In the genomic region with DNA sequence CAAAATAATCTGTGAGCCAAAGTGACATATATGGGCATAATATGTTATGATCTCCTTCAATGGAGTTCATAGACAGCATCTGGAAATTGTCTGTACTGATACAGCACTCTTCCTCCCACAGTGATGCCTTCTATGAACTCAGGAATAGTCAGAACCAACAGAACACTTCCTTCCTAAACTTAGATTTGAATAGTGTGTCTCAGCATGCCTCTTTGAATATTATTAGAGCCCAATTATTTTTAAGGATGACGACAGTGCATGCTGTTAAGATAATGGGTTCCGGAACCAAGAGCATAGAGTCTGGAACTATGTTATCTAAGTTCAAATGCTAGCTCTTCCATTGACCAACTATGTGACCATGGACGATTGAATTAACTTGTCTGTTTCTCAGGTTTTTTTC, we compare ENCODE assay signal across 19 cellular contexts.
DNase-seq lines count a peak whose midpoint lies in the region; ATAC-seq, FAIRE-seq and TF ChIP-seq lines count a peak whose summit lies in the region.
"Had no signal": no experiment of that assay in that cellular context is flagged by ENCODE, and none has a peak within 500 bp of the region (broad histone marks: within the 10 kb centered on the region; RNA-seq: fewer than 3 reads in every experiment).

No MANE protein-coding gene starts in this region.

- no peak overlapping the region for H3K4me2 ChIP-seq in HepG2 (ENCODE audit: low read depth, low read length)
- H3K4me2 ChIP-seq: A549, BLaER1 had no signal

- H3K27ac ChIP-seq in heart left ventricle = peak overlapping the region in 5 of 12 donors; percentile 28 to 82 (median 52)
- H3K27ac ChIP-seq in liver (ENCODE audit: low read depth in 1 of 2, low read length in 2 of 2) = no peak overlapping the region
- H3K27ac ChIP-seq in HepG2 (ENCODE audit: extremely low read length, insufficient read depth, low read length) = no peak overlapping the region
- H3K27ac ChIP-seq: 22Rv1, A549, BLaER1, GM23248 had no signal

- peaks cover 0 to 19% (median 0%) of the 10 kb centered on the region in 12 donors for H3K9me3 ChIP-seq in heart left ventricle
- H3K9me3 ChIP-seq in liver (ENCODE audit: control insufficient read depth in 4 of 4, low read length in 3 of 4) = no peaks in the 10 kb centered on the region
- H3K9me3 ChIP-seq in HepG2 (ENCODE audit: low read length) = no peaks in the 10 kb centered on the region
- H3K9me3 ChIP-seq: BLaER1 had no signal

- no peaks in the 10 kb centered on the region for H4K20me1 ChIP-seq in HepG2 (ENCODE audit: insufficient read depth, low read length)
- H4K20me1 ChIP-seq: BLaER1 had no signal

- POLR2A ChIA-PET in HepG2 (lab: Yijun Ruan, JAX) = no interaction called here
- POLR2A ChIA-PET in activated CD8-positive, alpha-beta T cell treated with anti-CD3 and anti-CD28 coated beads, Interleukin-2, amount 10 ng/mL, durations not matched to agents 7 days and 5 days (lab: Charles Lee) = no interaction called here

- ATAC-seq in heart left ventricle (peak; percentile 92 to 96 (median 94)), HepG2 (no peak)
- ATAC-seq in activated CD8-positive, alpha-beta T cell treated with anti-CD3 and anti-CD28 coated beads, Interleukin-2, amount 10 ng/mL, durations not matched to agents 7 days and 5 days = no peak
- ATAC-seq: A549 had no signal

- H3K4me1 ChIP-seq in heart left ventricle = peaks cover 0 to 20% (median 0%) of the 10 kb centered on the region in 12 donors
- H3K4me1 ChIP-seq in liver (ENCODE audit: control insufficient read depth in 4 of 4, insufficient read depth in 4 of 4, low read length in 3 of 4) = no peaks in the 10 kb centered on the region
- H3K4me1 ChIP-seq in HepG2 (ENCODE audit: insufficient read depth, low read length) = no peaks in the 10 kb centered on the region
- H3K4me1 ChIP-seq: A549, BLaER1 had no signal

- intact Hi-C loops in heart left ventricle (cut with DNase I) = loop anchor here in 3 of 10 donors (10.0 kb wide), 3 partner anchors 241 to 491 kb away; a partner anchor contains a TSS
- intact Hi-C loops in cardiac septum (cut with DNase I) = loop anchor here (5.0 to 10.0 kb wide), 2 partner anchors 234 to 391 kb away; a partner anchor contains a TSS
- intact Hi-C loops in HepG2 (cut with micrococcal nuclease; ENCODE audit: unreplicated experiment) = no loop called here

- H2AFZ ChIP-seq in HepG2 (ENCODE audit: low read length) = no peak overlapping the region
- H2AFZ ChIP-seq: GM23248 had no signal

- H3K79me2 ChIP-seq in HepG2 (ENCODE audit: insufficient read depth, low read length) = no peaks in the 10 kb centered on the region

- peak overlapping the region; percentile 54 for H3K27ac Mint-ChIP-seq in neural crest cell (ENCODE audit: unreplicated experiment)
- no peak overlapping the region for H3K27ac Mint-ChIP-seq in activated CD8-positive, alpha-beta T cell treated with anti-CD3 and anti-CD28 coated beads, Interleukin-2, amount 10 ng/mL, durations not matched to agents 7 days and 5 days
- H3K27ac Mint-ChIP-seq: CD14-positive monocyte; CD4-positive, alpha-beta memory T cell had no signal

- no peaks in the 10 kb centered on the region for H3K36me3 ChIP-seq in heart left ventricle
- no peaks in the 10 kb centered on the region for H3K36me3 ChIP-seq in liver (ENCODE audit: control insufficient read depth in 4 of 4, insufficient read depth in 3 of 4, low read depth in 1 of 4, low read length in 3 of 4)
- H3K36me3 ChIP-seq in HepG2 (replicated peaks in 1 of 2; ENCODE audit: control insufficient read depth in 1 of 2, insufficient read depth in 2 of 2, low read length in 2 of 2) = no peaks in the 10 kb centered on the region
- H3K36me3 ChIP-seq: BLaER1, HAP-1 had no signal

- no peaks in the 10 kb centered on the region for H3K36me3 Mint-ChIP-seq in neural crest cell (ENCODE audit: low read depth)
- no peaks in the 10 kb centered on the region for H3K36me3 Mint-ChIP-seq in activated CD8-positive, alpha-beta T cell treated with anti-CD3 and anti-CD28 coated beads, Interleukin-2, amount 10 ng/mL, durations not matched to agents 7 days and 5 days (ENCODE audit: low read depth)
- H3K36me3 Mint-ChIP-seq: CD14-positive monocyte; CD4-positive, alpha-beta memory T cell had no signal

- H3K27me3 ChIP-seq in heart left ventricle = no peaks in the 10 kb centered on the region
- H3K27me3 ChIP-seq in liver (ENCODE audit: control insufficient read depth in 4 of 4, insufficient read depth in 4 of 4, low read length in 3 of 4) = no peaks in the 10 kb centered on the region
- H3K27me3 ChIP-seq in HepG2 (ENCODE audit: control insufficient read depth in 1 of 2, insufficient read depth in 2 of 2, low read length in 2 of 2) = no peaks in the 10 kb centered on the region
- H3K27me3 ChIP-seq: BLaER1 had no signal

- H3K9me3 Mint-ChIP-seq in neural crest cell = peaks cover 4% of the 10 kb centered on the region
- no peaks in the 10 kb centered on the region for H3K9me3 Mint-ChIP-seq in activated CD8-positive, alpha-beta T cell treated with anti-CD3 and anti-CD28 coated beads, Interleukin-2, amount 10 ng/mL, durations not matched to agents 7 days and 5 days (ENCODE audit: insufficient read depth)

- H3K9ac ChIP-seq in liver (ENCODE audit: low read depth in 1 of 2, low read length in 2 of 2) (no peak overlapping the region), HepG2 (ENCODE audit: insufficient read depth, low read depth, low read length) (no peak overlapping the region)
- H3K9ac ChIP-seq: BLaER1, GM23248 had no signal

- H3K27me3 Mint-ChIP-seq in neural crest cell (ENCODE audit: low read depth) = no peaks in the 10 kb centered on the region
- no peaks in the 10 kb centered on the region for H3K27me3 Mint-ChIP-seq in activated CD8-positive, alpha-beta T cell treated with anti-CD3 and anti-CD28 coated beads, Interleukin-2, amount 10 ng/mL, durations not matched to agents 7 days and 5 days (ENCODE audit: low read depth)
- H3K27me3 Mint-ChIP-seq: CD4-positive, alpha-beta memory T cell had no signal

- TF ChIP-seq POLR2A in heart left ventricle (IDR thresholded peaks at IDR 0.05) = no peak
- no peak for TF ChIP-seq POLR2A in HepG2 (IDR thresholded peaks at IDR 0.05; ENCODE audit: insufficient read depth in 1 of 2, low read depth in 2 of 2, low read length in 2 of 2)

- peaks cover 44% of the 10 kb centered on the region for H3K4me1 Mint-ChIP-seq in neural crest cell
- no peaks in the 10 kb centered on the region for H3K4me1 Mint-ChIP-seq in activated CD8-positive, alpha-beta T cell treated with anti-CD3 and anti-CD28 coated beads, Interleukin-2, amount 10 ng/mL, durations not matched to agents 7 days and 5 days (ENCODE audit: low read depth)
- H3K4me1 Mint-ChIP-seq: CD14-positive monocyte; CD4-positive, alpha-beta memory T cell had no signal

- BruUV-seq in HepG2 (replicated peaks; lab: Mats Ljungman, UMichigan) = no TSS peak

- no peak for DNase-seq in heart left ventricle
- DNase-seq in cardiac septum (ENCODE audit: low spot score) = no peak
- DNase-seq in HepG2 (ENCODE audit: low spot score) = no peak
- DNase-seq in neural crest cell (ENCODE audit: low read depth, low spot score) = no peak
- no peak for DNase-seq in activated CD8-positive, alpha-beta T cell treated with anti-CD3 and anti-CD28 coated beads, Interleukin-2, amount 10 ng/mL, durations not matched to agents 7 days and 5 days
- no peak for DNase-seq in NCI-H2029 treated with DMSO at 0.1 percent for 48 hours (lab: John Stamatoyannopoulos, UW)
- DNase-seq: CD4-positive, alpha-beta memory T cell; DMS153; DMS79; GDM1; GM23248 had no signal

- no peak for FAIRE-seq in HepG2 (lab: Jason Lieb, UNC)
- FAIRE-seq: A549, GM12892, GM18507 had no signal

- peak in 1 of 2 donors; percentile 30 for TF ChIP-seq RAD21 in liver (IDR thresholded peaks at IDR 0.05)
- TF ChIP-seq RAD21 in HepG2 (CRISPR knock-in tag; IDR thresholded peaks at IDR 0.05) = no peak

- 20 to 36% (median 26%) methylated on average over 3 of the region's 3 CpGs for WGBS in heart left ventricle, 4 donors
- 63% methylated on average over 3 of the region's 3 CpGs for WGBS in liver
- 3% methylated on average over 3 of the region's 3 CpGs for WGBS in HepG2 (ENCODE audit: low lambda C conversion rate)

- TF ChIP-seq CTCF in heart left ventricle (IDR thresholded peaks at IDR 0.05) = no peak
- no peak for TF ChIP-seq CTCF in liver (IDR thresholded peaks at IDR 0.05; ENCODE audit: low read depth, low read length, missing input control)
- TF ChIP-seq CTCF in HepG2 (CRISPR knock-in tag; IDR thresholded peaks at IDR 0.05) = no peak
- TF ChIP-seq CTCF in neural crest cell (conservative IDR thresholded peaks at IDR 0.05) = no peak

- TF ChIP-seq EP300 in HepG2 (IDR thresholded peaks at IDR 0.05; ENCODE audit: low read depth in 2 of 2, low read length in 2 of 2) (no peak), HepG2 (CRISPR knock-in tag; IDR thresholded peaks at IDR 0.05; ENCODE audit: borderline replicate concordance) (no peak)

- CTCF ChIA-PET in HepG2 (lab: Yijun Ruan, JAX; ENCODE audit: low intra/inter-chr PET ratio, low total read pairs) = no interaction called here
- CTCF ChIA-PET in activated CD8-positive, alpha-beta T cell treated with anti-CD3 and anti-CD28 coated beads, Interleukin-2, amount 10 ng/mL, durations not matched to agents 7 days and 5 days (lab: Charles Lee) = no interaction called here

- in situ Hi-C loops in HepG2 (cut with HindIII; ENCODE audit: extremely low pct_ligation_motif_present, low pct_unique_long_range_greater_than_20kb) = no loop called here

- H3K4me3 ChIP-seq in heart left ventricle = no peak overlapping the region
- no peak overlapping the region for H3K4me3 ChIP-seq in liver (ENCODE audit: low read depth in 1 of 3, low read length in 3 of 3)
- H3K4me3 ChIP-seq in HepG2 (replicated peaks in 1 of 3; ENCODE audit: insufficient read depth in 1 of 3, low read depth in 2 of 3, low read length in 3 of 3) = no peak overlapping the region
- H3K4me3 ChIP-seq: A549, BLaER1, GM23248, HAP-1 had no signal

- no peak overlapping the region for H3K4me3 Mint-ChIP-seq in neural crest cell
- H3K4me3 Mint-ChIP-seq in activated CD8-positive, alpha-beta T cell treated with anti-CD3 and anti-CD28 coated beads, Interleukin-2, amount 10 ng/mL, durations not matched to agents 7 days and 5 days = no peak overlapping the region
- H3K4me3 Mint-ChIP-seq: CD14-positive monocyte; CD4-positive, alpha-beta memory T cell had no signal

TF ChIP-seq in liver, 16 proteins besides CTCF, POLR2A, EP300 and RAD21:
- TF ChIP-seq, protein P1, sequence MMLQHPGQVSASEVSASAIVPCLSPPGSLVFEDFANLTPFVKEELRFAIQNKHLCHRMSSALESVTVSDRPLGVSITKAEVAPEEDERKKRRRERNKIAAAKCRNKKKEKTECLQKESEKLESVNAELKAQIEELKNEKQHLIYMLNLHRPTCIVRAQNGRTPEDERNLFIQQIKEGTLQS (IDR thresholded peaks at IDR 0.05) = no peak
- TF ChIP-seq SP1 (IDR thresholded peaks at IDR 0.05) = peak; percentile 42
- TF ChIP-seq NR2F2 (IDR thresholded peaks at IDR 0.05) = peak; percentile 69
- TF ChIP-seq RXRA (IDR thresholded peaks at IDR 0.05) = peak; percentile 33 to 43

TF ChIP-seq in HepG2, 621 proteins besides CTCF, POLR2A, EP300 and RAD21:
- no peak for TF ChIP-seq ZNF101 (CRISPR knock-in tag; IDR thresholded peaks at IDR 0.05; ENCODE audit: borderline replicate concordance, low read depth)
- TF ChIP-seq ZNF292 (CRISPR knock-in tag; IDR thresholded peaks at IDR 0.05; ENCODE audit: borderline replicate concordance, low read depth) = no peak
- TF ChIP-seq JARID2 (CRISPR knock-in tag; IDR thresholded peaks at IDR 0.05; ENCODE audit: insufficient replicate concordance) = no peak

Comparison
In these comparisons a context has a peak if more than half of its experiments do, and no peak if none do; other contexts are left out.
1. ATAC-seq: peak in heart left ventricle (4 of 4); none in HepG2 (single experiment) and activated CD8-positive, alpha-beta T cell treated with anti-CD3 and anti-CD28 coated beads, Interleukin-2, amount 10 ng/mL, durations not matched to agents 7 days and 5 days (single experiment).